ENCODE assay signal across 14 cellular contexts in genomic region chr7:28290496-28290895, GRCh38.
A peak's percentile ranks its signal among the peaks of the same experiment; 100 is the strongest.
DNase-seq lines count a peak whose midpoint lies in the region; ATAC-seq and TF ChIP-seq lines count a peak whose summit lies in the region.
"Had no signal": no experiment of that assay in that cellular context is flagged by ENCODE, and none has a peak within 500 bp of the region (broad histone marks: within the 10 kb centered on the region; RNA-seq: fewer than 3 reads in every experiment).

No MANE protein-coding gene starts in this region.

- no peak overlapping the region for H2AFZ ChIP-seq in OCI-LY3 (ENCODE audit: low read depth, low read length)

- no peaks in the 10 kb centered on the region for H3K79me2 ChIP-seq in OCI-LY3 (ENCODE audit: low read length)

- no peak overlapping the region for H3K4me3 Mint-ChIP-seq in stimulated activated memory B cell treated with anti-CD40 and anti-IgM and Interleukin-4, amounts not matched to agents 10 μg/mL and 1 μg/mL and 100 μg/mL, for 72 hours
- H3K4me3 Mint-ChIP-seq in natural killer cell treated with Interleukin-12 subunit alpha and Interleukin-12 subunit beta and Interleukin-15 and Interleukin-18, amount 100 ng/mL, for 72 hours, result no peak overlapping the region
- H3K4me3 Mint-ChIP-seq: CD8-positive, alpha-beta T cell had no signal

- no peaks in the 10 kb centered on the region for H3K36me3 Mint-ChIP-seq in stimulated activated memory B cell treated with anti-CD40 and anti-IgM and Interleukin-4, amounts not matched to agents 10 μg/mL and 1 μg/mL and 100 μg/mL, for 72 hours
- H3K36me3 Mint-ChIP-seq in natural killer cell treated with Interleukin-12 subunit alpha and Interleukin-12 subunit beta and Interleukin-15 and Interleukin-18, amount 100 ng/mL, for 72 hours, result no peaks in the 10 kb centered on the region
- H3K36me3 Mint-ChIP-seq: CD14-positive monocyte; CD8-positive, alpha-beta T cell had no signal

- ATAC-seq in gastrocnemius medialis, result no peak
- no peak for ATAC-seq in stimulated activated memory B cell treated with anti-CD40 and anti-IgM and Interleukin-4, amounts not matched to agents 10 μg/mL and 1 μg/mL and 100 μg/mL, for 72 hours
- ATAC-seq in natural killer cell treated with Interleukin-12 subunit alpha and Interleukin-12 subunit beta and Interleukin-15 and Interleukin-18, amount 100 ng/mL, for 72 hours, result no peak
- ATAC-seq: A549; CD8-positive, alpha-beta T cell; K562 had no signal

- H3K9ac ChIP-seq in HUES6 (ENCODE audit: low read length) (no peak overlapping the region), OCI-LY3 (ENCODE audit: low read length) (no peak overlapping the region), iPS-20b (ENCODE audit: low read depth, low read length) (peak overlapping the region; percentile 10; the same call in 1 of the 2 replicates)

- DNase-seq in gastrocnemius medialis, result no peak
- no peak for DNase-seq in HuH-7.5 (ENCODE audit: low spot score)
- no peak for DNase-seq in natural killer cell treated with Interleukin-12 subunit alpha and Interleukin-12 subunit beta and Interleukin-15 and Interleukin-18, amount 100 ng/mL, for 72 hours (ENCODE audit: low spot score)
- DNase-seq: Caco-2; CD8-positive, alpha-beta T cell; DMS53; GF-D8 had no signal

- no peak overlapping the region for H3K4me3 ChIP-seq in HUES6 (ENCODE audit: low read depth, low read length)
- no peak overlapping the region for H3K4me3 ChIP-seq in OCI-LY3 (ENCODE audit: low read length)
- no peak overlapping the region for H3K4me3 ChIP-seq in iPS-20b (ENCODE audit: low read length)
- no peak overlapping the region for H3K4me3 ChIP-seq in gastrocnemius medialis
- H3K4me3 ChIP-seq: A549, K562 had no signal

- H3K9me3 ChIP-seq in HUES6 (ENCODE audit: control insufficient read depth, insufficient read depth, low read depth, low read length), result peaks cover 2% of the 10 kb centered on the region; the same call in 1 of the 2 replicates
- no peaks in the 10 kb centered on the region for H3K9me3 ChIP-seq in OCI-LY3 (ENCODE audit: insufficient read depth, low read length)
- no peaks in the 10 kb centered on the region for H3K9me3 ChIP-seq in iPS-20b (ENCODE audit: insufficient read depth, low read depth, low read length)
- H3K9me3 ChIP-seq in gastrocnemius medialis, result no peaks in the 10 kb centered on the region
- H3K9me3 ChIP-seq: A549, Caco-2 had no signal

- no peaks in the 10 kb centered on the region for H4K20me1 ChIP-seq in OCI-LY3 (ENCODE audit: insufficient read depth, low read length)

- TF ChIP-seq POLR2A in gastrocnemius medialis (IDR thresholded peaks at IDR 0.05), result no peak

- peaks cover 31% of the 10 kb centered on the region for H3K4me1 Mint-ChIP-seq in stimulated activated memory B cell treated with anti-CD40 and anti-IgM and Interleukin-4, amounts not matched to agents 10 μg/mL and 1 μg/mL and 100 μg/mL, for 72 hours
- peaks cover 0 to 19% of the 10 kb centered on the region in 2 donors for H3K4me1 Mint-ChIP-seq in natural killer cell treated with Interleukin-12 subunit alpha and Interleukin-12 subunit beta and Interleukin-15 and Interleukin-18, amount 100 ng/mL, for 72 hours (ENCODE audit: low read depth in 2 of 2)

- H3K4me2 ChIP-seq in OCI-LY3 (ENCODE audit: low read length), result peak overlapping the region; percentile 49
- H3K4me2 ChIP-seq: A549 had no signal

- no peaks in the 10 kb centered on the region for H3K9me3 Mint-ChIP-seq in stimulated activated memory B cell treated with anti-CD40 and anti-IgM and Interleukin-4, amounts not matched to agents 10 μg/mL and 1 μg/mL and 100 μg/mL, for 72 hours
- no peaks in the 10 kb centered on the region for H3K9me3 Mint-ChIP-seq in natural killer cell treated with Interleukin-12 subunit alpha and Interleukin-12 subunit beta and Interleukin-15 and Interleukin-18, amount 100 ng/mL, for 72 hours
- H3K9me3 Mint-ChIP-seq: CD8-positive, alpha-beta T cell had no signal

- H3K36me3 ChIP-seq in HUES6 (ENCODE audit: control insufficient read depth, insufficient read depth, low read length) (no peaks in the 10 kb centered on the region), OCI-LY3 (replicated peaks; ENCODE audit: low read depth, low read length) (no peaks in the 10 kb centered on the region), iPS-20b (ENCODE audit: insufficient read depth, low read depth, low read length) (no peaks in the 10 kb centered on the region), gastrocnemius medialis (no peaks in the 10 kb centered on the region)

- in situ Hi-C loops in gastrocnemius medialis (cut with MboI; ENCODE audit: low sequenced_read_pairs in 4 of 4), result loop anchor here in 1 of 4 donors (10.0 kb wide), 1 partner anchor 564 kb away; no protein-coding TSS in a partner anchor

- H3K27me3 ChIP-seq in HUES6 (ENCODE audit: control insufficient read depth, insufficient read depth, low read length) (no peaks in the 10 kb centered on the region), OCI-LY3 (ENCODE audit: low read depth, low read length) (peaks cover 34% of the 10 kb centered on the region), iPS-20b (ENCODE audit: insufficient read depth, low read length) (no peaks in the 10 kb centered on the region), gastrocnemius medialis (no peaks in the 10 kb centered on the region)

- intact Hi-C loops in gastrocnemius medialis (cut with DNase I; ENCODE audit: low total_unique reads), result no loop called here

- H3K27me3 Mint-ChIP-seq in stimulated activated memory B cell treated with anti-CD40 and anti-IgM and Interleukin-4, amounts not matched to agents 10 μg/mL and 1 μg/mL and 100 μg/mL, for 72 hours, result no peaks in the 10 kb centered on the region
- peaks cover 12 to 13% of the 10 kb centered on the region in 2 donors for H3K27me3 Mint-ChIP-seq in natural killer cell treated with Interleukin-12 subunit alpha and Interleukin-12 subunit beta and Interleukin-15 and Interleukin-18, amount 100 ng/mL, for 72 hours

- TF ChIP-seq CTCF in OCI-LY3 (IDR thresholded peaks at IDR 0.05; ENCODE audit: low read depth, low read length) (no peak), gastrocnemius medialis (IDR thresholded peaks at IDR 0.05 in 4 of 5, conservative IDR thresholded peaks at IDR 0.05 in 1 of 5) (no peak)

- peak overlapping the region; percentile 92 for H3K27ac ChIP-seq in HUES6 (ENCODE audit: low read depth, low read length)
- no peak overlapping the region for H3K27ac ChIP-seq in OCI-LY3 (ENCODE audit: low read length)
- peak overlapping the region; percentile 62 for H3K27ac ChIP-seq in iPS-20b (ENCODE audit: low read length)
- no peak overlapping the region for H3K27ac ChIP-seq in gastrocnemius medialis
- H3K27ac ChIP-seq: A549 had no signal

- H3K27ac Mint-ChIP-seq in stimulated activated memory B cell treated with anti-CD40 and anti-IgM and Interleukin-4, amounts not matched to agents 10 μg/mL and 1 μg/mL and 100 μg/mL, for 72 hours, result no peak overlapping the region
- H3K27ac Mint-ChIP-seq in natural killer cell treated with Interleukin-12 subunit alpha and Interleukin-12 subunit beta and Interleukin-15 and Interleukin-18, amount 100 ng/mL, for 72 hours, result no peak overlapping the region
- H3K27ac Mint-ChIP-seq: CD8-positive, alpha-beta T cell had no signal

- H3K4me1 ChIP-seq in HUES6 (ENCODE audit: control insufficient read depth, insufficient read depth, low read length), result peaks cover 52% of the 10 kb centered on the region
- peaks cover 42% of the 10 kb centered on the region for H3K4me1 ChIP-seq in OCI-LY3 (ENCODE audit: low read length)
- H3K4me1 ChIP-seq in iPS-20b (ENCODE audit: insufficient read depth, low read length), result peaks cover 41% of the 10 kb centered on the region
- no peaks in the 10 kb centered on the region for H3K4me1 ChIP-seq in gastrocnemius medialis
- H3K4me1 ChIP-seq: Caco-2 had no signal

Comparison
In these comparisons a context has a peak if more than half of its experiments do, and no peak if none do; other contexts are left out.
1. H3K27ac ChIP-seq: peak in HUES6 (single experiment) and iPS-20b (single experiment); none in OCI-LY3 (single experiment) and gastrocnemius medialis (0 of 4).